ENCODE assay signal across 12 cellular contexts in genomic region chr7:22443370-22444180, GRCh38. TPM values are rescaled to one million over a fixed set of nuclear protein-coding genes. Genes with fewer than 3 reads are reported as not detected.
DNase-seq lines count a peak whose midpoint lies in the region; ATAC-seq and TF ChIP-seq lines count a peak whose summit lies in the region.
"Had no signal": no experiment of that assay in that cellular context is flagged by ENCODE, and none has a peak within 500 bp of the region (broad histone marks: within the 10 kb centered on the region; RNA-seq: fewer than 3 reads in every experiment).

No MANE protein-coding gene starts in this region.

- no peak overlapping the region for H3K4me3 ChIP-seq in Karpas-422 (ENCODE audit: low read length)
- H3K4me3 ChIP-seq in mammary epithelial cell (replicated peaks in 1 of 3; ENCODE audit: insufficient read depth in 1 of 3, low read depth in 2 of 3, low read length in 3 of 3) = no peak overlapping the region

- in situ Hi-C loops in mammary epithelial cell (cut with MboI; ENCODE audit: low sequenced_read_pairs in 2 of 2) = loop anchor here in 1 of 2 donors (10.0 kb wide), 1 partner anchor 89 kb away; the partner anchor contains the start of gene RAPGEF5

- 72% methylated on average over 7 of the region's 7 CpGs for WGBS in mammary epithelial cell (ENCODE audit: low coverage, missing lambda C conversion rate)

- H3K4me3 Mint-ChIP-seq in naive B cell = peak overlapping the region in 7 of 8 donors; percentile 9 to 88 (median 25)
- H3K4me3 Mint-ChIP-seq in CD4-positive, alpha-beta T cell = no peak overlapping the region
- no peak overlapping the region for H3K4me3 Mint-ChIP-seq in activated CD4-positive, alpha-beta memory T cell treated with anti-CD3 and anti-CD28 coated beads for 36 hours
- H3K4me3 Mint-ChIP-seq: activated T-cell treated with anti-CD3 and anti-CD28 coated beads, Interleukin-2, amount 50 U/mL, for 24 hours had no signal

- H3K36me3 ChIP-seq in Karpas-422 (ENCODE audit: insufficient read depth, low read length) (no peaks in the 10 kb centered on the region), mammary epithelial cell (ENCODE audit: insufficient read depth, low read length) (no peaks in the 10 kb centered on the region)

- dilution Hi-C loops in mammary epithelial cell (cut with HindIII; ENCODE audit: low sequenced_read_pairs) = no loop called here

- peak overlapping the region; percentile 9 to 76 (median 64) for H3K27ac Mint-ChIP-seq in naive B cell
- H3K27ac Mint-ChIP-seq in CD4-positive, alpha-beta T cell = no peak overlapping the region
- H3K27ac Mint-ChIP-seq in activated CD4-positive, alpha-beta memory T cell treated with anti-CD3 and anti-CD28 coated beads for 36 hours = no peak overlapping the region
- H3K27ac Mint-ChIP-seq: activated T-cell treated with anti-CD3 and anti-CD28 coated beads, Interleukin-2, amount 50 U/mL, for 24 hours; CD14-positive monocyte had no signal

- H4K20me1 ChIP-seq in Karpas-422 (ENCODE audit: insufficient read depth, low read depth, low read length) (no peaks in the 10 kb centered on the region), mammary epithelial cell (ENCODE audit: insufficient read depth, low read length) (no peaks in the 10 kb centered on the region)

- H3K9me3 ChIP-seq in Karpas-422 (ENCODE audit: low read length) (no peaks in the 10 kb centered on the region), mammary epithelial cell (replicated peaks; ENCODE audit: insufficient read depth, low read length) (no peaks in the 10 kb centered on the region)
- H3K9me3 ChIP-seq in CD4-positive, alpha-beta T cell (ENCODE audit: control insufficient read depth, low read length) = no peaks in the 10 kb centered on the region

- BruUV-seq in mammary epithelial cell (replicated peaks; lab: Mats Ljungman, UMichigan) = no TSS peak

- POLR2A ChIA-PET in CD4-positive, alpha-beta T cell (lab: Charles Lee) = no interaction called here
- POLR2A ChIA-PET in activated CD4-positive, alpha-beta memory T cell treated with anti-CD3 and anti-CD28 coated beads for 36 hours (lab: Charles Lee) = no interaction called here

- H3K36me3 Mint-ChIP-seq in naive B cell = no peaks in the 10 kb centered on the region
- no peaks in the 10 kb centered on the region for H3K36me3 Mint-ChIP-seq in CD4-positive, alpha-beta T cell (ENCODE audit: low read depth)
- H3K36me3 Mint-ChIP-seq in activated CD4-positive, alpha-beta memory T cell treated with anti-CD3 and anti-CD28 coated beads for 36 hours = no peaks in the 10 kb centered on the region
- H3K36me3 Mint-ChIP-seq: CD14-positive monocyte had no signal

- ATAC-seq in naive B cell (ENCODE audit: low read depth in 2 of 2) (no peak), GM19397 (IDR thresholded peaks at IDR 0.05; ENCODE audit: unreplicated experiment) (no peak)
- no peak for ATAC-seq in CD4-positive, alpha-beta T cell (ENCODE audit: poor library complexity)
- ATAC-seq: stimulated activated naive CD8-positive, alpha-beta T cell treated with anti-CD3 and anti-CD28 coated beads, Interleukin-15, Interleukin-2, amounts not matched to agents 100 U/mL and 50 U/mL, for 24 hours had no signal

- intact Hi-C loops in mammary epithelial cell (cut with micrococcal nuclease) = no loop called here
- intact Hi-C loops in CD4-positive, alpha-beta T cell (cut with DNase I, micrococcal nuclease) = no loop called here
- intact Hi-C loops in activated CD4-positive, alpha-beta memory T cell treated with anti-CD3 and anti-CD28 coated beads for 36 hours (cut with micrococcal nuclease) = no loop called here

- TF ChIP-seq CTCF in mammary epithelial cell (conservative IDR thresholded peaks at IDR 0.05 in 1 of 2, IDR thresholded peaks at IDR 0.05 in 1 of 2; ENCODE audit: extremely low read depth in 1 of 2, insufficient read depth in 1 of 2, low read depth in 1 of 2, low read length in 2 of 2) = no peak
- TF ChIP-seq CTCF in CD4-positive, alpha-beta T cell (IDR thresholded peaks at IDR 0.05) = no peak

- H3K27me3 Mint-ChIP-seq in naive B cell = no peaks in the 10 kb centered on the region
- no peaks in the 10 kb centered on the region for H3K27me3 Mint-ChIP-seq in CD4-positive, alpha-beta T cell
- peaks cover 8% of the 10 kb centered on the region for H3K27me3 Mint-ChIP-seq in activated CD4-positive, alpha-beta memory T cell treated with anti-CD3 and anti-CD28 coated beads for 36 hours

- H3K9me2 ChIP-seq in Karpas-422 (replicated peaks; ENCODE audit: insufficient read depth, low read length) = no peaks in the 10 kb centered on the region

- H3K4me1 Mint-ChIP-seq in naive B cell = peaks cover 48 to 85% (median 77%) of the 10 kb centered on the region in 3 donors
- H3K4me1 Mint-ChIP-seq in CD4-positive, alpha-beta T cell (ENCODE audit: low read depth) = no peaks in the 10 kb centered on the region
- peaks cover 11% of the 10 kb centered on the region for H3K4me1 Mint-ChIP-seq in activated CD4-positive, alpha-beta memory T cell treated with anti-CD3 and anti-CD28 coated beads for 36 hours (ENCODE audit: low read depth)

- H3K9me3 Mint-ChIP-seq in naive B cell = peaks cover 0 to 9% (median 1%) of the 10 kb centered on the region in 7 donors
- H3K9me3 Mint-ChIP-seq in CD4-positive, alpha-beta T cell = no peaks in the 10 kb centered on the region
- no peaks in the 10 kb centered on the region for H3K9me3 Mint-ChIP-seq in activated CD4-positive, alpha-beta memory T cell treated with anti-CD3 and anti-CD28 coated beads for 36 hours
- H3K9me3 Mint-ChIP-seq: activated T-cell treated with anti-CD3 and anti-CD28 coated beads, Interleukin-2, amount 50 U/mL, for 24 hours had no signal

- no peaks in the 10 kb centered on the region for H3K79me2 ChIP-seq in Karpas-422 (ENCODE audit: low read length)
- H3K79me2 ChIP-seq in mammary epithelial cell (ENCODE audit: insufficient read depth, low read length) = no peaks in the 10 kb centered on the region

- peak overlapping the region; percentile 13; the same call in 1 of the 2 replicates for H2AFZ ChIP-seq in Karpas-422 (ENCODE audit: low read length)
- no peak overlapping the region for H2AFZ ChIP-seq in mammary epithelial cell (ENCODE audit: low read depth, low read length)

- H3K4me2 ChIP-seq in Karpas-422 (ENCODE audit: low read depth, low read length, poor library complexity, severe bottlenecking) (peak overlapping the region; percentile 64), mammary epithelial cell (ENCODE audit: insufficient read depth, low read depth, low read length) (no peak overlapping the region)

- H3K27me3 ChIP-seq in Karpas-422 (ENCODE audit: low read length) (no peaks in the 10 kb centered on the region), mammary epithelial cell (ENCODE audit: insufficient read depth, low read length) (no peaks in the 10 kb centered on the region)
- H3K27me3 ChIP-seq in CD4-positive, alpha-beta T cell (ENCODE audit: control insufficient read depth, insufficient read depth, low read length) = no peaks in the 10 kb centered on the region

- CTCF ChIA-PET in mammary epithelial cell (lab: Charles Lee; ENCODE audit: low non-redundant PET) = no interaction called here
- CTCF ChIA-PET in CD4-positive, alpha-beta T cell (lab: Charles Lee) = no interaction called here
- CTCF ChIA-PET in activated CD4-positive, alpha-beta memory T cell treated with anti-CD3 and anti-CD28 coated beads for 36 hours (lab: Charles Lee) = no interaction called here

- H3K27ac ChIP-seq in Karpas-422 (ENCODE audit: low read length) (peak overlapping the region; percentile 97), mammary epithelial cell (ENCODE audit: insufficient read depth, low read depth, low read length) (no peak overlapping the region)
- no peak overlapping the region for H3K27ac ChIP-seq in CD4-positive, alpha-beta T cell (ENCODE audit: low read depth, low read length)

- DNase-seq in DMS153 treated with DMSO at 0.1 percent for 48 hours (lab: John Stamatoyannopoulos, UW; ENCODE audit: unreplicated experiment) = peak; percentile 75
- no peak for DNase-seq in Karpas-422
- peak; percentile 24 for DNase-seq in mammary epithelial cell
- no peak for DNase-seq in naive B cell
- DNase-seq in CD4-positive, alpha-beta T cell = no peak
- no peak for DNase-seq in activated CD4-positive, alpha-beta memory T cell treated with anti-CD3 and anti-CD28 coated beads for 36 hours
- DNase-seq in activated CD8-positive, alpha-beta memory T cell treated with anti-CD3 and anti-CD28 coated beads for 24 hours = no peak
- DNase-seq: activated T-cell treated with anti-CD3 and anti-CD28 coated beads, Interleukin-2, amount 50 U/mL, for 24 hours; NCI-H510A treated with DMSO at 0.1 percent for 48 hours; stimulated activated naive CD8-positive, alpha-beta T cell treated with anti-CD3 and anti-CD28 coated beads, Interleukin-15, Interleukin-2, amounts not matched to agents 100 U/mL and 50 U/mL, for 24 hours had no signal

- H3K9ac ChIP-seq in Karpas-422 (ENCODE audit: low read length) = peak overlapping the region; percentile 72
- no peak overlapping the region for H3K9ac ChIP-seq in mammary epithelial cell (ENCODE audit: insufficient read depth, low read length)

- H3K4me1 ChIP-seq in Karpas-422 (ENCODE audit: low read length) (peaks cover 76% of the 10 kb centered on the region), mammary epithelial cell (ENCODE audit: insufficient read depth, low read length) (peaks cover 22% of the 10 kb centered on the region)

RNA-seq across cellular contexts. Expression of gene STEAP1B, which starts 56.4 kb away (rescaled TPM):
- total RNA-seq in Karpas-422 (2014; rRNA removed; shearing (Covaris generic); ENCODE audit: low replicate concordance) = not detected in 2 replicates
- total RNA-seq in mammary epithelial cell = 1 to 10 TPM in 1 of 2 donors, under 1 TPM in 1; 0.17 to 1.6 TPM
- polyA plus RNA-seq in mammary epithelial cell (0.26 TPM), naive B cell (ENCODE audit: low read depth in 6 of 6) (10 to 100 TPM in 5 of 6 donors, 1 to 10 TPM in 1; 5.3 to 37.3 (median 30.2) TPM)
- polyA minus RNA-seq in mammary epithelial cell = not detected
- not detected for total RNA-seq in CD4-positive, alpha-beta T cell
- not detected for total RNA-seq in activated CD4-positive, alpha-beta memory T cell treated with anti-CD3 and anti-CD28 coated beads for 36 hours

Comparison
In these comparisons a context has a peak if more than half of its experiments do, and no peak if none do; other contexts are left out.
1. DNase-seq: peak in DMS153 treated with DMSO at 0.1 percent for 48 hours (single experiment) and mammary epithelial cell (single experiment); none in Karpas-422 (single experiment), naive B cell (single experiment), CD4-positive, alpha-beta T cell (0 of 10), activated CD4-positive, alpha-beta memory T cell treated with anti-CD3 and anti-CD28 coated beads for 36 hours (single experiment) and activated CD8-positive, alpha-beta memory T cell treated with anti-CD3 and anti-CD28 coated beads for 24 hours (single experiment).
2. H3K27ac Mint-ChIP-seq: peak in naive B cell (6 of 6); none in CD4-positive, alpha-beta T cell (single experiment) and activated CD4-positive, alpha-beta memory T cell treated with anti-CD3 and anti-CD28 coated beads for 36 hours (single experiment).
3. H3K4me3 Mint-ChIP-seq: peak in naive B cell (7 of 8); none in CD4-positive, alpha-beta T cell (single experiment) and activated CD4-positive, alpha-beta memory T cell treated with anti-CD3 and anti-CD28 coated beads for 36 hours (single experiment).